ENCODE assay signal across 17 cellular contexts in the genomic region with DNA sequence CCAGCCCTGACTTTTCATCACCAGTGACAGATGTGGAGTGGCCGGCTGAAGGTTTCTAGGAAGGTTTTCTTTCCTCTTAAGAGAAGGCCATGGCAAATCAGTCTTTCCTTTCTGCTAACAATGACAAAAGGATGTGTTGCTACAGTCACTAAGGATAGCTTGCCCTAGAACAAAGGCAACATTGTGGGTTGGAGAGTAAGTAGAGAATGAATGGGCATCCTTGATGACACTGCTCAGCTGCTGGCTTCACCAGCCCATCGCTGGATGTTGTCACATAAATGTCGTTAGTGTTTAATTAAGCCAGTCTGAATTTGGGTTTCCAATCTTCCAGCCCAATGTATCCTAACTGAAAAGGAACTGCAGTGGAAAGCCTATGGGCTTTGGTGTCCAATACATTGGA.
DNase-seq lines count a peak whose midpoint lies in the region; TF ChIP-seq lines count a peak whose summit lies in the region.
"Had no signal": no experiment of that assay in that cellular context is flagged by ENCODE, and none has a peak within 500 bp of the region (broad histone marks: within the 10 kb centered on the region; RNA-seq: fewer than 3 reads in every experiment).

No MANE protein-coding gene starts in this region.

- in situ Hi-C loops in SK-MEL-5 (cut with HindIII; ENCODE audit: low pct_unique_long_range_greater_than_20kb, low sequenced_read_pairs), result no loop called here

- no peak overlapping the region for H3T11ph ChIP-seq in H9 (ENCODE audit: low read length)

- no peaks in the 10 kb centered on the region for H3K27me3 ChIP-seq in H9 (ENCODE audit: insufficient read depth, low read length)
- H3K27me3 ChIP-seq: BLaER1 had no signal

- no peaks in the 10 kb centered on the region for H3K79me1 ChIP-seq in H9 (ENCODE audit: insufficient read depth, low read depth, low read length, poor library complexity, severe bottlenecking)

- H2BK120ac ChIP-seq in H9 (ENCODE audit: low read depth, low read length, poor library complexity, severe bottlenecking), result no peak overlapping the region

- no CpG with 5 or more reads among the region's 3 CpGs for WGBS in H9 (ENCODE audit: extremely low coverage, insufficient read length, low lambda C conversion rate)

- TF ChIP-seq CTCF in H9 (conservative IDR thresholded peaks at IDR 0.05), result no peak
- TF ChIP-seq CTCF in CD14-positive monocyte (IDR thresholded peaks at IDR 0.05), result no peak

- no peak overlapping the region for H2BK12ac ChIP-seq in H9 (ENCODE audit: insufficient read length, low read depth, low read length)

- H3K4me2 ChIP-seq in H9 (ENCODE audit: insufficient read depth, insufficient read length, low read length), result no peak overlapping the region
- H3K4me2 ChIP-seq: BLaER1, GM23338 had no signal

- H3K4ac ChIP-seq in H9 (ENCODE audit: low read depth, low read length), result no peak overlapping the region

- H3K79me2 ChIP-seq in H9 (ENCODE audit: insufficient read depth, low read length), result no peaks in the 10 kb centered on the region

- H3K4me3 Mint-ChIP-seq in H9 (no peak overlapping the region), CD14-positive monocyte (no peak overlapping the region)
- H3K4me3 Mint-ChIP-seq: CD8-positive, alpha-beta T cell; GM23338; IgD-negative memory B cell had no signal

- H3K9me3 Mint-ChIP-seq in H9, result no peaks in the 10 kb centered on the region
- H3K9me3 Mint-ChIP-seq in CD14-positive monocyte, result peaks cover 0 to 4% (median 0%) of the 10 kb centered on the region in 7 donors
- H3K9me3 Mint-ChIP-seq: CD8-positive, alpha-beta T cell; GM23338; IgD-negative memory B cell had no signal

- no peak overlapping the region for H3K27ac ChIP-seq in H9 (ENCODE audit: insufficient read length, low read depth, low read length)
- H3K27ac ChIP-seq: BLaER1 had no signal

- no peak overlapping the region for H2BK5ac ChIP-seq in H9 (ENCODE audit: insufficient read length, low read length)

- H3K27ac Mint-ChIP-seq in H9 (no peak overlapping the region), CD14-positive monocyte (no peak overlapping the region)
- H3K27ac Mint-ChIP-seq: CD8-positive, alpha-beta T cell; GM23338 had no signal

- H3K4me1 Mint-ChIP-seq in H9, result peaks cover 70 to 75% of the 10 kb centered on the region in 2 experiments
- H3K4me1 Mint-ChIP-seq in CD14-positive monocyte, result no peaks in the 10 kb centered on the region

- H2BK15ac ChIP-seq in H9 (ENCODE audit: low read depth, low read length), result no peak overlapping the region

- no peak overlapping the region for H2AK5ac ChIP-seq in H9 (ENCODE audit: insufficient read length, low read length)

- no peak overlapping the region for H2AFZ ChIP-seq in H9 (ENCODE audit: low read length)
- H2AFZ ChIP-seq: GM23338 had no signal

- H4K8ac ChIP-seq in H9 (replicated peaks; ENCODE audit: insufficient read length, low read depth, low read length), result no peak overlapping the region

- peak; percentile 67 for DNase-seq in SK-MEL-5 (ENCODE audit: low read depth, low spot score)
- peak; percentile 83 for DNase-seq in globus pallidus (ENCODE audit: low spot score)
- DNase-seq in middle frontal gyrus (ENCODE audit: extremely low spot score, low spot score), result peak; percentile 23
- peak; percentile 79 for DNase-seq in superior temporal gyrus (ENCODE audit: extremely low spot score)
- DNase-seq in H9, result no peak
- no peak for DNase-seq in NCI-H1048 (lab: John Stamatoyannopoulos, UW)
- no peak for DNase-seq in SK-N-DZ (ENCODE audit: low spot score)
- DNase-seq in CD14-positive monocyte (ENCODE audit: low spot score), result no peak
- DNase-seq: ACHN; AML-193; CD8-positive, alpha-beta T cell; COR-L47; KBM-7 had no signal

- no peaks in the 10 kb centered on the region for H3K9me3 ChIP-seq in H9 (ENCODE audit: control insufficient read depth, low read depth, low read length)
- H3K9me3 ChIP-seq: BLaER1, HAP-1 had no signal

- H3K27me3 Mint-ChIP-seq in H9 (ENCODE audit: low read depth) (no peaks in the 10 kb centered on the region), CD14-positive monocyte (ENCODE audit: low read depth in 3 of 3) (peaks cover 0 to 3% (median 0%) of the 10 kb centered on the region in 3 donors)

- H4K5ac ChIP-seq in H9 (ENCODE audit: insufficient read length, low read depth, low read length), result no peak overlapping the region

- H3K56ac ChIP-seq in H9 (ENCODE audit: insufficient read length, low read depth, low read length), result no peak overlapping the region

- no peak overlapping the region for H3K23ac ChIP-seq in H9 (ENCODE audit: insufficient read length, low read depth, low read length)

- H3K14ac ChIP-seq in H9 (ENCODE audit: insufficient read depth, low read length), result no peak overlapping the region

- intact Hi-C loops in CD14-positive monocyte (cut with micrococcal nuclease), result no loop called here

- H3K36me3 Mint-ChIP-seq in H9 (ENCODE audit: insufficient read depth in 1 of 3, low read depth in 3 of 3) (no peaks in the 10 kb centered on the region), CD14-positive monocyte (no peaks in the 10 kb centered on the region)

- no peaks in the 10 kb centered on the region for H3K23me2 ChIP-seq in H9 (ENCODE audit: insufficient read length, low read depth, low read length, poor library complexity, severe bottlenecking)

- no peak overlapping the region for H3K9ac ChIP-seq in H9 (ENCODE audit: extremely low read depth, insufficient read length, low read length)
- H3K9ac ChIP-seq: BLaER1 had no signal

- no peaks in the 10 kb centered on the region for H4K20me1 ChIP-seq in H9 (ENCODE audit: control insufficient read depth, insufficient read depth, insufficient read length)
- H4K20me1 ChIP-seq: BLaER1 had no signal

- peaks cover 5% of the 10 kb centered on the region; the same call in 1 of the 2 replicates for H3K4me1 ChIP-seq in H9 (ENCODE audit: insufficient read depth, low read length)
- H3K4me1 ChIP-seq: BLaER1 had no signal

- no peak overlapping the region for H4K91ac ChIP-seq in H9 (ENCODE audit: insufficient read length, low read depth, low read length)

- H2BK20ac ChIP-seq in H9 (ENCODE audit: low read depth, low read length, poor library complexity, severe bottlenecking), result no peak overlapping the region

- no peak overlapping the region for H3K18ac ChIP-seq in H9 (ENCODE audit: insufficient read length, low read depth, low read length)

Comparison
In these comparisons a context has a peak if more than half of its experiments do, and no peak if none do; other contexts are left out.
1. DNase-seq: peak in SK-MEL-5 (single experiment), globus pallidus (single experiment), middle frontal gyrus (single experiment) and superior temporal gyrus (single experiment); none in H9 (single experiment), NCI-H1048 (single experiment), SK-N-DZ (single experiment) and CD14-positive monocyte (single experiment).